8 cellular contexts compared by ENCODE assay signal in the genomic region with DNA sequence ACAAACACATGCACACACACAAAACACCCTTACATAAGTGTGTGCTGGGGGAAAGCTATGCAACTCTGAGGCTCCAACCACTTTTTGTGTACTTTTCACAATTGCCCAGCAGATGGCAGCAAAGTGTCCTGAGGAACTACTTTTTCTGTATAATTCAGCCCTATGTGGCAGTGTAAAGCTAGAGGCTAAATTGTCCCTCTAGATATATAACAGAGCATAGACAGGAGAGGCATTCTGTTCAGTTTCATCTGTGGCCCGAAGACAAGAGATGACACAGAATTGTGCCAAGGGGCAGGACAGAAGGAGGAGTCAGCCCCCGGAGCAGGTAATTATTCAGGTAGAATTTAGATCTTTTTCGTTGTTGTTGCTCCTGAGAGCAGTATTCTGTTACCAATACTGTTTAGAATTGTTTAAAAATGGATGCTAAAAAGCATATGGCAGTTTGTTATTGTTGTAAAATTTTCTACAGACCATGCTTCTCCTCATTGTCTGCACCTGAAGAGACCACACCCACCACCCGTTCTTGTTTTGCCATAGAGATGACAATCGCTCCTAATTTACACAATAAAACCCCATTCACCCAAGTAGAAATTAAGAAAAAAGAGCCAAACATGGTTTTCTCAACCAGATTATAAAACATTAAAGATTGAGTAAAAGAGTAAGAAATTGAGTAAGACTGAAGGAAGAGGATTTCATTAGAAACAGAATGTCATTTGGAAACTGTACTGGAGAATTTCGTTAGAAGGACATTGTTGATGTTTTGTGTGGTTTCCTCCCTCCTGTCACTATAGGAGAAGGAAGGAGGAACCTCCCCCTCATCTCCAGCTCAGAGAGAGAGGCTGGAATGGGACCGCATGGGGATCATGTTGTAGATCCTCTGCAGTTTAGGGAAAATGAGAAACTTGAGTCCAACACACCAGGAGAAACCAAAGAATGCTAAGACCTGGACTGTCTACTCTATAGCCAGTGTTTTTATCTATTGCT. TPM values are rescaled to one million over a fixed set of nuclear protein-coding genes. Genes with fewer than 3 reads are reported as not detected.
DNase-seq lines count a peak whose midpoint lies in the region; ATAC-seq and TF ChIP-seq lines count a peak whose summit lies in the region.

No MANE protein-coding gene starts in this region.

- no peaks in the 10 kb centered on the region for H3K27me3 ChIP-seq in gastrocnemius medialis

- no peak overlapping the region for H3K27ac ChIP-seq in gastrocnemius medialis

- no peak for TF ChIP-seq POLR2A in gastrocnemius medialis (IDR thresholded peaks at IDR 0.05)

- in situ Hi-C loops in gastrocnemius medialis (cut with MboI; ENCODE audit: low sequenced_read_pairs in 4 of 4), result loop anchor here in 1 of 4 donors (25.0 kb wide), 1 partner anchor 248 kb away; no protein-coding TSS in a partner anchor

- H3K9me3 ChIP-seq in gastrocnemius medialis, result no peaks in the 10 kb centered on the region

- intact Hi-C loops in gastrocnemius medialis (cut with DNase I; ENCODE audit: low total_unique reads), result loop anchor here (10.0 kb wide), 1 partner anchor 251 kb away; no protein-coding TSS in a partner anchor

- no peaks in the 10 kb centered on the region for H3K36me3 ChIP-seq in gastrocnemius medialis

- H3K4me1 ChIP-seq in gastrocnemius medialis, result no peaks in the 10 kb centered on the region

- H3K4me3 ChIP-seq in gastrocnemius medialis, result no peak overlapping the region

- peak; percentile 53 for ATAC-seq in HG02642 (IDR thresholded peaks at IDR 0.05; ENCODE audit: poor library complexity, unreplicated experiment)
- peak in 1 of 2 donors; percentile 51 for ATAC-seq in gastrocnemius medialis

- TF ChIP-seq CTCF in GM10266 (IDR thresholded peaks at IDR 0.05; ENCODE audit: control insufficient read depth, insufficient read depth, low read depth, missing control alignments) (peak; percentile 74), gastrocnemius medialis (IDR thresholded peaks at IDR 0.05 in 4 of 5, conservative IDR thresholded peaks at IDR 0.05 in 1 of 5) (peak in 2 of 5 experiments; percentile 50 to 57)

- DNase-seq in GM10266 (ENCODE audit: extremely low spot score) (peak; percentile 56), NCI-H128 (lab: John Stamatoyannopoulos, UW; ENCODE audit: unreplicated experiment) (peak; percentile 29), T-helper 2 cell (peak in 4 of 5 experiments; percentile 3 to 54 (median 32)), anterior cingulate cortex (lab: John Stamatoyannopoulos, UW) (peak in 39 of 58 donors; percentile 2 to 62 (median 16)), hippocampal formation (lab: John Stamatoyannopoulos, UW) (peak; percentile 20 to 39), gastrocnemius medialis (peak; percentile 11 to 18), SHP77 treated with DMSO at 0.1 percent for 48 hours (lab: John Stamatoyannopoulos, UW) (no peak)

RNA-seq across cellular contexts. Expression of a gene that starts 14.5 kb away (rescaled TPM):
- 1 to 10 TPM; 2.5 to 8.9 (median 7.4) TPM for total RNA-seq in gastrocnemius medialis

RNA-seq across cellular contexts. Expression of a gene that starts 32.4 kb away (rescaled TPM):
- total RNA-seq in gastrocnemius medialis, result under 1 TPM; 0.10 to 0.56 (median 0.27) TPM

RNA-seq across cellular contexts. Expression of a gene that starts 36.8 kb away (rescaled TPM):
- not detected for total RNA-seq in gastrocnemius medialis
